Comparison of ENCODE assay signal across 21 cellular contexts in genomic region chr4:4274226-4274625, GRCh38. TPM values are rescaled to one million over a fixed set of nuclear protein-coding genes. Genes with fewer than 3 reads are reported as not detected.
DNase-seq lines count a peak whose midpoint lies in the region; ATAC-seq lines count a peak whose summit lies in the region.
"Had no signal": no experiment of that assay in that cellular context is flagged by ENCODE, and none has a peak within 500 bp of the region (broad histone marks: within the 10 kb centered on the region; RNA-seq: fewer than 3 reads in every experiment).

No MANE protein-coding gene starts in this region.

- H3K27ac ChIP-seq in CD4-positive, CD25-positive, alpha-beta regulatory T cell (ENCODE audit: insufficient read depth, low read length, poor library complexity, severe bottlenecking), result no peak overlapping the region
- H3K27ac ChIP-seq in right cardiac atrium (ENCODE audit: low read length), result no peak overlapping the region
- H3K27ac ChIP-seq: BLaER1 treated with 17β-estradiol and CSF1 and Interleukin-3, amounts not matched to agents 10 nM and 100 nM had no signal

- peaks cover 20% of the 10 kb centered on the region for H3K4me1 Mint-ChIP-seq in activated CD8-positive, alpha-beta memory T cell treated with anti-CD3 and anti-CD28 coated beads, Interleukin-2, amount 10 ng/mL, durations not matched to agents 7 days and 5 days
- H3K4me1 Mint-ChIP-seq in CD4-positive, CD25-positive, alpha-beta regulatory T cell, result peaks cover 4 to 22% (median 15%) of the 10 kb centered on the region in 4 donors
- peaks cover 12% of the 10 kb centered on the region for H3K4me1 Mint-ChIP-seq in activated naive CD8-positive, alpha-beta T cell treated with anti-CD3 and anti-CD28 coated beads, Interleukin-2, amount 10 ng/mL, durations not matched to agents 7 days and 5 days
- peaks cover 1 to 28% (median 10%) of the 10 kb centered on the region in 4 donors for H3K4me1 Mint-ChIP-seq in naive thymus-derived CD8-positive, alpha-beta T cell

- POLR2A ChIA-PET in activated naive CD8-positive, alpha-beta T cell treated with anti-CD3 and anti-CD28 coated beads, Interleukin-2, amount 10 ng/mL, durations not matched to agents 7 days and 5 days (lab: Charles Lee), result no interaction called here
- POLR2A ChIA-PET in naive thymus-derived CD8-positive, alpha-beta T cell (lab: Charles Lee), result no interaction called here

- H3K27me3 Mint-ChIP-seq in activated CD8-positive, alpha-beta memory T cell treated with anti-CD3 and anti-CD28 coated beads, Interleukin-2, amount 10 ng/mL, durations not matched to agents 7 days and 5 days, result no peaks in the 10 kb centered on the region
- H3K27me3 Mint-ChIP-seq in CD4-positive, CD25-positive, alpha-beta regulatory T cell, result no peaks in the 10 kb centered on the region
- no peaks in the 10 kb centered on the region for H3K27me3 Mint-ChIP-seq in activated naive CD8-positive, alpha-beta T cell treated with anti-CD3 and anti-CD28 coated beads, Interleukin-2, amount 10 ng/mL, durations not matched to agents 7 days and 5 days
- H3K27me3 Mint-ChIP-seq in naive thymus-derived CD8-positive, alpha-beta T cell, result no peaks in the 10 kb centered on the region
- H3K27me3 Mint-ChIP-seq: IgD-negative memory B cell had no signal

- no peaks in the 10 kb centered on the region for H3K4me1 ChIP-seq in CD4-positive, CD25-positive, alpha-beta regulatory T cell (ENCODE audit: control insufficient read depth, insufficient read depth, low read length, poor library complexity, severe bottlenecking)
- H3K4me1 ChIP-seq in right cardiac atrium (ENCODE audit: control insufficient read depth, insufficient read depth, low read length), result no peaks in the 10 kb centered on the region

- peak overlapping the region; percentile 0 for H3K27ac Mint-ChIP-seq in activated CD8-positive, alpha-beta memory T cell treated with anti-CD3 and anti-CD28 coated beads, Interleukin-2, amount 10 ng/mL, durations not matched to agents 7 days and 5 days
- peak overlapping the region in 2 of 3 donors; percentile 70 to 95 for H3K27ac Mint-ChIP-seq in CD4-positive, CD25-positive, alpha-beta regulatory T cell
- H3K27ac Mint-ChIP-seq in activated naive CD8-positive, alpha-beta T cell treated with anti-CD3 and anti-CD28 coated beads, Interleukin-2, amount 10 ng/mL, durations not matched to agents 7 days and 5 days, result peak overlapping the region; percentile 55
- H3K27ac Mint-ChIP-seq in naive thymus-derived CD8-positive, alpha-beta T cell, result peak overlapping the region in 7 of 10 donors; percentile 41 to 85 (median 57)

- H3K9me3 Mint-ChIP-seq in activated CD8-positive, alpha-beta memory T cell treated with anti-CD3 and anti-CD28 coated beads, Interleukin-2, amount 10 ng/mL, durations not matched to agents 7 days and 5 days (ENCODE audit: low read depth), result no peaks in the 10 kb centered on the region
- peaks cover 0 to 1% (median 0%) of the 10 kb centered on the region in 7 donors for H3K9me3 Mint-ChIP-seq in CD4-positive, CD25-positive, alpha-beta regulatory T cell
- H3K9me3 Mint-ChIP-seq in activated naive CD8-positive, alpha-beta T cell treated with anti-CD3 and anti-CD28 coated beads, Interleukin-2, amount 10 ng/mL, durations not matched to agents 7 days and 5 days, result no peaks in the 10 kb centered on the region
- no peaks in the 10 kb centered on the region for H3K9me3 Mint-ChIP-seq in naive thymus-derived CD8-positive, alpha-beta T cell
- H3K9me3 Mint-ChIP-seq: IgD-negative memory B cell had no signal

- H3K9me3 ChIP-seq in CD4-positive, CD25-positive, alpha-beta regulatory T cell (ENCODE audit: control insufficient read depth in 2 of 2, low read length in 2 of 2), result no peaks in the 10 kb centered on the region
- H3K9me3 ChIP-seq in right cardiac atrium (ENCODE audit: control insufficient read depth, low read length), result no peaks in the 10 kb centered on the region
- H3K9me3 ChIP-seq: BLaER1 treated with 17β-estradiol and CSF1 and Interleukin-3, amounts not matched to agents 10 nM and 100 nM had no signal

- H3K27me3 ChIP-seq in CD4-positive, CD25-positive, alpha-beta regulatory T cell (ENCODE audit: control insufficient read depth, insufficient read depth, low read length), result no peaks in the 10 kb centered on the region
- H3K27me3 ChIP-seq in right cardiac atrium (ENCODE audit: control insufficient read depth, insufficient read depth), result no peaks in the 10 kb centered on the region
- H3K27me3 ChIP-seq: BLaER1 treated with 17β-estradiol and CSF1 and Interleukin-3, amounts not matched to agents 10 nM and 100 nM had no signal

- no peak overlapping the region for H3K4me3 ChIP-seq in CD4-positive, CD25-positive, alpha-beta regulatory T cell (ENCODE audit: low read depth, low read length)
- no peak overlapping the region for H3K4me3 ChIP-seq in right cardiac atrium (ENCODE audit: low read length)
- H3K4me3 ChIP-seq: BLaER1 treated with 17β-estradiol and CSF1 and Interleukin-3, amounts not matched to agents 10 nM and 100 nM had no signal

- CTCF ChIA-PET in activated CD8-positive, alpha-beta memory T cell treated with anti-CD3 and anti-CD28 coated beads, Interleukin-2, amount 10 ng/mL, durations not matched to agents 7 days and 5 days (lab: Charles Lee), result interaction anchor here (0.9 to 1.8 kb wide), 4 partner anchors 10 to 56 kb away, joined by 3 to 5 read pairs (median 4); no protein-coding TSS in a partner anchor

- peaks cover 62% of the 10 kb centered on the region for H3K36me3 ChIP-seq in CD4-positive, CD25-positive, alpha-beta regulatory T cell (ENCODE audit: control insufficient read depth, insufficient read depth, low read length)

- H3K36me3 Mint-ChIP-seq in activated CD8-positive, alpha-beta memory T cell treated with anti-CD3 and anti-CD28 coated beads, Interleukin-2, amount 10 ng/mL, durations not matched to agents 7 days and 5 days, result peaks cover 45% of the 10 kb centered on the region
- peaks cover 57% of the 10 kb centered on the region for H3K36me3 Mint-ChIP-seq in CD4-positive, CD25-positive, alpha-beta regulatory T cell
- H3K36me3 Mint-ChIP-seq in activated naive CD8-positive, alpha-beta T cell treated with anti-CD3 and anti-CD28 coated beads, Interleukin-2, amount 10 ng/mL, durations not matched to agents 7 days and 5 days, result peaks cover 18% of the 10 kb centered on the region
- H3K36me3 Mint-ChIP-seq in naive thymus-derived CD8-positive, alpha-beta T cell, result peaks cover 0 to 83% (median 28%) of the 10 kb centered on the region in 3 donors

- no peak for DNase-seq in activated CD8-positive, alpha-beta memory T cell treated with anti-CD3 and anti-CD28 coated beads, Interleukin-2, amount 10 ng/mL, durations not matched to agents 7 days and 5 days
- DNase-seq in activated CD8-positive, alpha-beta memory T cell treated with anti-CD3 and anti-CD28 coated beads for 24 hours, result no peak
- no peak for DNase-seq in CD4-positive, CD25-positive, alpha-beta regulatory T cell
- no peak for DNase-seq in activated naive CD8-positive, alpha-beta T cell treated with anti-CD3 and anti-CD28 coated beads, Interleukin-2, amount 10 ng/mL, durations not matched to agents 7 days and 5 days
- no peak for DNase-seq in naive thymus-derived CD8-positive, alpha-beta T cell
- no peak for DNase-seq in activated effector memory CD4-positive, alpha-beta T cell treated with Interleukin-2 at 50 U/mL for 16 hours
- DNase-seq in right cardiac atrium, result no peak
- DNase-seq: 8988T, DMS79, MV-4-11, NCI-H1105 treated with DMSO at 0.1 percent for 48 hours, NCI-H1694, NCI-H2081, NCI-H2171 treated with DMSO at 0.1 percent for 48 hours, NCI-H524 treated with DMSO at 0.1 percent for 48 hours, NCI-H82 had no signal

- H3K4me3 Mint-ChIP-seq in activated CD8-positive, alpha-beta memory T cell treated with anti-CD3 and anti-CD28 coated beads, Interleukin-2, amount 10 ng/mL, durations not matched to agents 7 days and 5 days, result no peak overlapping the region
- H3K4me3 Mint-ChIP-seq in CD4-positive, CD25-positive, alpha-beta regulatory T cell, result no peak overlapping the region
- no peak overlapping the region for H3K4me3 Mint-ChIP-seq in activated naive CD8-positive, alpha-beta T cell treated with anti-CD3 and anti-CD28 coated beads, Interleukin-2, amount 10 ng/mL, durations not matched to agents 7 days and 5 days
- no peak overlapping the region for H3K4me3 Mint-ChIP-seq in naive thymus-derived CD8-positive, alpha-beta T cell
- H3K4me3 Mint-ChIP-seq: IgD-negative memory B cell had no signal

- no peak for ATAC-seq in activated CD8-positive, alpha-beta memory T cell treated with anti-CD3 and anti-CD28 coated beads, Interleukin-2, amount 10 ng/mL, durations not matched to agents 7 days and 5 days
- ATAC-seq in CD4-positive, CD25-positive, alpha-beta regulatory T cell (ENCODE audit: low read depth in 2 of 2), result no peak
- ATAC-seq in activated naive CD8-positive, alpha-beta T cell treated with anti-CD3 and anti-CD28 coated beads, Interleukin-2, amount 10 ng/mL, durations not matched to agents 7 days and 5 days (ENCODE audit: low read depth), result no peak
- no peak for ATAC-seq in naive thymus-derived CD8-positive, alpha-beta T cell
- ATAC-seq in GM21515 (IDR thresholded peaks at IDR 0.05; ENCODE audit: unreplicated experiment) (no peak), right cardiac atrium (no peak)
- ATAC-seq: Panc1 had no signal

- 94% methylated on average over 14 of the region's 14 CpGs for WGBS in right cardiac atrium

- intact Hi-C loops in right cardiac atrium (cut with DNase I), result no loop called here

RNA-seq across cellular contexts. Expression of gene LYAR, which starts 15.7 kb away (rescaled TPM):
- 10 to 100 TPM; 47.0 to 49.9 TPM for total RNA-seq in activated CD8-positive, alpha-beta memory T cell treated with anti-CD3 and anti-CD28 coated beads, Interleukin-2, amount 10 ng/mL, durations not matched to agents 7 days and 5 days
- 14.3 TPM for total RNA-seq in CD4-positive, CD25-positive, alpha-beta regulatory T cell
- 10 to 100 TPM; 22.0 to 25.8 (median 23.1) TPM for polyA plus RNA-seq in CD4-positive, CD25-positive, alpha-beta regulatory T cell
- 10 to 100 TPM; 54.5 to 62.3 TPM for total RNA-seq in activated naive CD8-positive, alpha-beta T cell treated with anti-CD3 and anti-CD28 coated beads, Interleukin-2, amount 10 ng/mL, durations not matched to agents 7 days and 5 days
- total RNA-seq in naive thymus-derived CD8-positive, alpha-beta T cell, result 10 to 100 TPM; 35.7 to 36.6 TPM
- polyA plus RNA-seq in naive thymus-derived CD8-positive, alpha-beta T cell, result 10 to 100 TPM; 32.2 to 65.8 (median 35.6) TPM
- 10 to 100 TPM; 10.0 to 12.4 (median 11.1) TPM for total RNA-seq in right cardiac atrium
- 15.0 TPM for polyA plus RNA-seq in right cardiac atrium

RNA-seq across cellular contexts. Expression of gene ZBTB49, which starts 15.8 kb away (rescaled TPM):
- total RNA-seq in activated CD8-positive, alpha-beta memory T cell treated with anti-CD3 and anti-CD28 coated beads, Interleukin-2, amount 10 ng/mL, durations not matched to agents 7 days and 5 days, result 1 to 10 TPM; 4.8 to 8.1 TPM
- 14.7 TPM for total RNA-seq in CD4-positive, CD25-positive, alpha-beta regulatory T cell
- polyA plus RNA-seq in CD4-positive, CD25-positive, alpha-beta regulatory T cell, result 1 to 10 TPM; 3.8 to 4.7 (median 4.0) TPM
- total RNA-seq in activated naive CD8-positive, alpha-beta T cell treated with anti-CD3 and anti-CD28 coated beads, Interleukin-2, amount 10 ng/mL, durations not matched to agents 7 days and 5 days, result 10 to 100 TPM in 1 of 2 experiments, 1 to 10 TPM in 1; 9.7 to 13.0 TPM
- total RNA-seq in naive thymus-derived CD8-positive, alpha-beta T cell, result 10 to 100 TPM; 12.0 to 13.1 TPM
- 1 to 10 TPM; 3.2 to 4.5 (median 3.9) TPM for polyA plus RNA-seq in naive thymus-derived CD8-positive, alpha-beta T cell
- total RNA-seq in right cardiac atrium, result 1 to 10 TPM; 4.2 to 6.0 (median 4.8) TPM
- 2.2 TPM for polyA plus RNA-seq in right cardiac atrium

RNA-seq across cellular contexts. Expression of gene TMEM128, which starts 26.2 kb away (rescaled TPM):
- 10 to 100 TPM; 12.4 to 14.1 TPM for total RNA-seq in activated CD8-positive, alpha-beta memory T cell treated with anti-CD3 and anti-CD28 coated beads, Interleukin-2, amount 10 ng/mL, durations not matched to agents 7 days and 5 days
- total RNA-seq in CD4-positive, CD25-positive, alpha-beta regulatory T cell, result 7.4 TPM
- polyA plus RNA-seq in CD4-positive, CD25-positive, alpha-beta regulatory T cell, result 10 to 100 TPM; 31.1 to 43.8 (median 34.5) TPM
- total RNA-seq in activated naive CD8-positive, alpha-beta T cell treated with anti-CD3 and anti-CD28 coated beads, Interleukin-2, amount 10 ng/mL, durations not matched to agents 7 days and 5 days, result 10 to 100 TPM; 18.4 to 18.6 TPM
- total RNA-seq in naive thymus-derived CD8-positive, alpha-beta T cell, result 10 to 100 TPM; 20.9 to 26.1 TPM
- 10 to 100 TPM; 35.2 to 43.0 (median 38.4) TPM for polyA plus RNA-seq in naive thymus-derived CD8-positive, alpha-beta T cell
- 10 to 100 TPM; 12.7 to 17.7 (median 15.7) TPM for total RNA-seq in right cardiac atrium
- polyA plus RNA-seq in right cardiac atrium, result 20.7 TPM

RNA-seq across cellular contexts. Expression of gene OTOP1, which starts 47.5 kb away (rescaled TPM):
- total RNA-seq in activated CD8-positive, alpha-beta memory T cell treated with anti-CD3 and anti-CD28 coated beads, Interleukin-2, amount 10 ng/mL, durations not matched to agents 7 days and 5 days, result not detected
- not detected for total RNA-seq in CD4-positive, CD25-positive, alpha-beta regulatory T cell
- polyA plus RNA-seq in CD4-positive, CD25-positive, alpha-beta regulatory T cell, result not detected
- total RNA-seq in activated naive CD8-positive, alpha-beta T cell treated with anti-CD3 and anti-CD28 coated beads, Interleukin-2, amount 10 ng/mL, durations not matched to agents 7 days and 5 days, result not detected
- total RNA-seq in naive thymus-derived CD8-positive, alpha-beta T cell, result not detected
- not detected for polyA plus RNA-seq in naive thymus-derived CD8-positive, alpha-beta T cell
- not detected for total RNA-seq in right cardiac atrium
- polyA plus RNA-seq in right cardiac atrium, result not detected
- total RNA-seq: M059J had no signal
- polyA plus RNA-seq: IgD-negative memory B cell had no signal

Comparison
In these comparisons a context has a peak if more than half of its experiments do, and no peak if none do; other contexts are left out.
1. H3K27ac Mint-ChIP-seq: peak in every context shown above with its lines; median percentile 82 in CD4-positive, CD25-positive, alpha-beta regulatory T cell; 57 in naive thymus-derived CD8-positive, alpha-beta T cell; 55 in activated naive CD8-positive, alpha-beta T cell treated with anti-CD3 and anti-CD28 coated beads, Interleukin-2, amount 10 ng/mL, durations not matched to agents 7 days and 5 days; 0 in activated CD8-positive, alpha-beta memory T cell treated with anti-CD3 and anti-CD28 coated beads, Interleukin-2, amount 10 ng/mL, durations not matched to agents 7 days and 5 days.